ENCODE assay signal across 21 cellular contexts in the genomic region with DNA sequence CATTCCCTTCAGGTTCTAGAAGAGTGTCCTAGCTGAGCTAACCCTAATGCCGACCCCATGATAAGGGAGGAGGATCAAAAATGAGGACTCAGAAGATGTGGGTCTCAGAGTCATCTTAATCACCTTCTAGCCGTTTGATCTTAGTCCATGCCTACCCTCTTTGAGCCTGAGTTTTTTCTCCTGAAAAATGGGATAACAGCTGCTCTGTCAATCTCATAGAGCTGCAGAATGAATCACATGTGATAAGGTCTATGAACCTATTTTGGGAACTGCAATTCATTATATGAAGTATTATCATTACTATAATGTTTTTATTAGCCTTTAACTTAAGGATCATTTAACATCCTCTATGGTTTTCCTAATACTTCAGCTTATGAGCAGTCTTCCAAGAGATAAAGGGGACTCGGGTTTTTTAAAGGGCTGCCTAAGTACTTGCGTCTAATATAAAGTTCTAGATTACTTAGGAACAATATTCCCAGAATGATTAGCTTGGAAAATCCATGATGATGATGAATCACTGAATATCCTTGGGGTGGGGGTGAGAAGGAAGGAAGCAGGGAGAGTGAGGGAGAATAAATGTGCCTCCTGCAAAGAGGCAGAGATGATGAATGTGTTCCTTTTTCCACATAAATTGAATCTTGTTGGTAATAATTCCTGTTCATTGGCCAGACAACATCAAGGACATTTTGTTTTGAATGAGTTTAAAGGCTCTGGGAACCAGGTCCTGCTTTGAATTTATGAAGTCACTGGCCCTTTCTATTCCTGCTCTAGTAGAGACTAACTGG.
"Had no signal": no experiment of that assay in that cellular context is flagged by ENCODE, and none has a peak within 500 bp of the region (broad histone marks: within the 10 kb centered on the region; RNA-seq: fewer than 3 reads in every experiment).

No MANE protein-coding gene starts in this region.

- H3K27ac Mint-ChIP-seq: activated CD4-positive, alpha-beta memory T cell treated with anti-CD3 and anti-CD28 coated beads for 36 hours; activated CD4-positive, alpha-beta T cell treated with anti-CD3 and anti-CD28 coated beads for 36 hours; activated naive CD8-positive, alpha-beta T cell treated with anti-CD3 and anti-CD28 coated beads, Interleukin-2, amount 10 ng/mL, durations not matched to agents 7 days and 5 days; nephron progenitor cell; progenitor cell of endocrine pancreas; stimulated activated naive CD8-positive, alpha-beta T cell treated with anti-CD3 and anti-CD28 coated beads, Interleukin-15, amount 100 ng/mL, for 72 hours; T-helper 2 cell treated with Interferon-gamma antibody and Interleukin-4, amounts not matched to agents 5 μg/mL and 100 μg/mL, for 36 hours; type B pancreatic cell had no signal

- H3K27me3 Mint-ChIP-seq: type B pancreatic cell had no signal

- H3K36me3 Mint-ChIP-seq: activated naive CD8-positive, alpha-beta T cell treated with anti-CD3 and anti-CD28 coated beads, Interleukin-2, amount 10 ng/mL, durations not matched to agents 7 days and 5 days; type B pancreatic cell had no signal

- H3K4me3 Mint-ChIP-seq: activated CD4-positive, alpha-beta memory T cell treated with anti-CD3 and anti-CD28 coated beads for 36 hours; activated CD4-positive, alpha-beta T cell treated with anti-CD3 and anti-CD28 coated beads for 36 hours; activated naive CD8-positive, alpha-beta T cell treated with anti-CD3 and anti-CD28 coated beads, Interleukin-2, amount 10 ng/mL, durations not matched to agents 7 days and 5 days; nephron progenitor cell; stimulated activated naive CD8-positive, alpha-beta T cell treated with anti-CD3 and anti-CD28 coated beads, Interleukin-15, amount 100 ng/mL, for 72 hours; T-helper 2 cell treated with Interferon-gamma antibody and Interleukin-4, amounts not matched to agents 5 μg/mL and 100 μg/mL, for 36 hours; type B pancreatic cell had no signal

- FAIRE-seq: TTC549 had no signal

- H3K4me1 Mint-ChIP-seq: activated CD4-positive, alpha-beta T cell treated with anti-CD3 and anti-CD28 coated beads for 36 hours; activated naive CD8-positive, alpha-beta T cell treated with anti-CD3 and anti-CD28 coated beads, Interleukin-2, amount 10 ng/mL, durations not matched to agents 7 days and 5 days; nephron progenitor cell; stimulated activated naive CD8-positive, alpha-beta T cell treated with anti-CD3 and anti-CD28 coated beads, Interleukin-15, amount 100 ng/mL, for 72 hours had no signal

- H3K9me3 Mint-ChIP-seq: activated CD4-positive, alpha-beta memory T cell treated with anti-CD3 and anti-CD28 coated beads for 36 hours; activated naive CD8-positive, alpha-beta T cell treated with anti-CD3 and anti-CD28 coated beads, Interleukin-2, amount 10 ng/mL, durations not matched to agents 7 days and 5 days; nephron progenitor cell; stimulated activated naive CD8-positive, alpha-beta T cell treated with anti-CD3 and anti-CD28 coated beads, Interleukin-15, amount 100 ng/mL, for 72 hours; T-helper 2 cell treated with Interferon-gamma antibody and Interleukin-4, amounts not matched to agents 5 μg/mL and 100 μg/mL, for 36 hours; type B pancreatic cell had no signal

- DNase-seq: activated CD4-positive, alpha-beta memory T cell treated with anti-CD3 and anti-CD28 coated beads for 36 hours; activated CD4-positive, alpha-beta T cell treated with anti-CD3 and anti-CD28 coated beads for 36 hours; activated naive CD4-positive, alpha-beta T cell; activated naive CD8-positive, alpha-beta T cell treated with anti-CD3 and anti-CD28 coated beads, Interleukin-2, amount 10 ng/mL, durations not matched to agents 7 days and 5 days; activated T-cell treated with anti-CD3 and anti-CD28 coated beads for 4 hours; anterior cingulate cortex; cortex of kidney; effector CD8-positive, alpha-beta T cell; glutamatergic neuron; hippocampal formation; islet precursor cell; midbrain; nephron progenitor cell; occipital lobe; stimulated activated CD4-positive, alpha-beta T cell treated with anti-CD3 and anti-CD28 coated beads, Interleukin-15, amount 100 ng/mL, for 24 hours; stimulated activated CD4-positive, alpha-beta T cell treated with anti-CD3 and anti-CD28 coated beads, Interleukin-2, amount 100 ng/mL, for 48 hours; stimulated activated naive CD8-positive, alpha-beta T cell treated with anti-CD3 and anti-CD28 coated beads, Interleukin-15, amount 100 ng/mL, for 72 hours had no signal
